In genomic region chr14:74988131-74988530, GRCh38 we compare ENCODE assay signal across 12 cellular contexts. TPM values are rescaled to one million over a fixed set of nuclear protein-coding genes. Genes with fewer than 3 reads are reported as not detected.
DNase-seq lines count a peak whose midpoint lies in the region; ATAC-seq and TF ChIP-seq lines count a peak whose summit lies in the region.
"Had no signal": no experiment of that assay in that cellular context is flagged by ENCODE, and none has a peak within 500 bp of the region (broad histone marks: within the 10 kb centered on the region; RNA-seq: fewer than 3 reads in every experiment).

No MANE protein-coding gene starts in this region.

- CTCF ChIA-PET in SK-N-SH (lab: Yijun Ruan, JAX) = interaction anchor here (1.1 to 2.0 kb wide), 4 partner anchors 10 to 82 kb away, joined by 3 to 6 read pairs (median 4); no protein-coding TSS in a partner anchor

- no peaks in the 10 kb centered on the region for H3K27me3 ChIP-seq in SK-N-SH (ENCODE audit: insufficient read depth)
- no peaks in the 10 kb centered on the region for H3K27me3 ChIP-seq in foreskin keratinocyte
- H3K27me3 ChIP-seq: uterus had no signal

- H3K36me3 ChIP-seq in SK-N-SH (replicated peaks in 1 of 2; ENCODE audit: control insufficient read depth in 1 of 2, insufficient read depth in 2 of 2, low read length in 1 of 2) = no peaks in the 10 kb centered on the region
- H3K36me3 ChIP-seq: uterus had no signal

- no peaks in the 10 kb centered on the region for H3K9me3 ChIP-seq in SK-N-SH
- H3K9me3 ChIP-seq: uterus had no signal

- no peak overlapping the region for H3K4me2 ChIP-seq in SK-N-SH

- no peak overlapping the region for H3K9ac ChIP-seq in SK-N-SH

- H2AFZ ChIP-seq in SK-N-SH (ENCODE audit: low read depth) = peak overlapping the region; percentile 28; the same call in 1 of the 2 replicates

- H3K9me2 ChIP-seq in SK-N-SH = no peaks in the 10 kb centered on the region

- H4K20me1 ChIP-seq in SK-N-SH (ENCODE audit: insufficient read depth) = no peaks in the 10 kb centered on the region

- no peak for TF ChIP-seq RAD21 in SK-N-SH (IDR thresholded peaks at IDR 0.05; ENCODE audit: low read length)

- no peak overlapping the region for H3K4me3 ChIP-seq in SK-N-SH (ENCODE audit: low read depth in 2 of 2, low read length in 1 of 2)
- H3K4me3 ChIP-seq: uterus had no signal

- WGBS in SK-N-SH (ENCODE audit: low lambda C conversion rate) = 95% methylated on average over 4 of the region's 4 CpGs

- TF ChIP-seq EP300 in SK-N-SH (IDR thresholded peaks at IDR 0.05; ENCODE audit: borderline replicate concordance in 1 of 2, low read depth in 1 of 2, low read length in 1 of 2) = no peak

- DNase-seq in A172 (ENCODE audit: low spot score) = peak; percentile 62
- peak; percentile 68 for DNase-seq in HT-29 (ENCODE audit: low spot score)
- no peak for DNase-seq in SK-N-SH
- peak; percentile 87 to 94 for DNase-seq in foreskin keratinocyte
- DNase-seq in head of caudate nucleus = no peak
- no peak for DNase-seq in NCI-H1105 treated with DMSO at 0.1 percent for 48 hours (lab: John Stamatoyannopoulos, UW)
- no peak for DNase-seq in activated naive CD4-positive, alpha-beta T cell (lab: John Stamatoyannopoulos, UW)
- DNase-seq in superior temporal gyrus (ENCODE audit: extremely low spot score) = no peak
- DNase-seq: activated CD4-positive, alpha-beta T cell treated with anti-CD3 and anti-CD28 coated beads for 1 hour; activated gamma-delta T cell; OCI-M1; uterus had no signal

- TF ChIP-seq CTCF in SK-N-SH (IDR thresholded peaks at IDR 0.05) = no peak
- TF ChIP-seq CTCF in foreskin keratinocyte (conservative IDR thresholded peaks at IDR 0.05) = no peak

- intact Hi-C loops in head of caudate nucleus (cut with DNase I) = no loop called here

- H3K4me1 ChIP-seq in SK-N-SH (ENCODE audit: control insufficient read depth in 1 of 2, insufficient read depth in 2 of 2, low read depth in 1 of 2, low read length in 1 of 2) (peaks cover 3 to 9% of the 10 kb centered on the region in 2 experiments; a peak in 3 of 4 replicates), foreskin keratinocyte (peaks cover 23% of the 10 kb centered on the region)
- H3K4me1 ChIP-seq: uterus had no signal

- H3F3A ChIP-seq in SK-N-SH (replicated peaks; ENCODE audit: insufficient read depth) = no peaks in the 10 kb centered on the region

- no peaks in the 10 kb centered on the region for H3K79me2 ChIP-seq in SK-N-SH (ENCODE audit: insufficient read depth)

- peak overlapping the region in 1 of 2 experiments; percentile 51; a peak in 2 of 4 replicates for H3K27ac ChIP-seq in SK-N-SH (ENCODE audit: low read depth in 2 of 2, low read length in 1 of 2)
- peak overlapping the region; percentile 27 for H3K27ac ChIP-seq in foreskin keratinocyte
- H3K27ac ChIP-seq: uterus had no signal

- POLR2A ChIA-PET in SK-N-SH (lab: Yijun Ruan, JAX) = no interaction called here

- ATAC-seq in foreskin keratinocyte = peak; percentile 94

TF ChIP-seq in SK-N-SH, 30 proteins besides CTCF, POLR2A, EP300 and RAD21:
- TF ChIP-seq REST (IDR thresholded peaks at IDR 0.05; ENCODE audit: low read depth, low read length) = no peak
- no peak for TF ChIP-seq MAX (IDR thresholded peaks at IDR 0.05; ENCODE audit: low read depth)
- no peak for TF ChIP-seq RXRA (IDR thresholded peaks at IDR 0.05; ENCODE audit: borderline replicate concordance, low read depth)
- TF ChIP-seq TAF1 (IDR thresholded peaks at IDR 0.05; ENCODE audit: borderline replicate concordance, low read depth, low read length) = no peak
- TF ChIP-seq FOXJ3 (CRISPR knock-in tag; IDR thresholded peaks at IDR 0.05) = no peak
- no peak for TF ChIP-seq TEAD4 (IDR thresholded peaks at IDR 0.05; ENCODE audit: borderline replicate concordance, insufficient read depth)
- TF ChIP-seq SIN3A (IDR thresholded peaks at IDR 0.05; ENCODE audit: borderline replicate concordance, low read depth, low read length) = no peak
- TF ChIP-seq FOXM1 (IDR thresholded peaks at IDR 0.05; ENCODE audit: low read depth) = no peak
- no peak for TF ChIP-seq GATA2 (CRISPR knock-in tag; IDR thresholded peaks at IDR 0.05)
- no peak for TF ChIP-seq FOSL2 (IDR thresholded peaks at IDR 0.05; ENCODE audit: borderline replicate concordance, low read depth)
- no peak; the same call in 1 of the 2 replicates for TF ChIP-seq TCF12 (IDR thresholded peaks at IDR 0.05)
- TF ChIP-seq RCOR1 (IDR thresholded peaks at IDR 0.05; ENCODE audit: low read length) = no peak
- TF ChIP-seq GABPA (IDR thresholded peaks at IDR 0.05; ENCODE audit: low read depth) = no peak
- no peak for TF ChIP-seq MEF2A (IDR thresholded peaks at IDR 0.05; ENCODE audit: borderline replicate concordance, low read depth)
- TF ChIP-seq, protein P1, sequence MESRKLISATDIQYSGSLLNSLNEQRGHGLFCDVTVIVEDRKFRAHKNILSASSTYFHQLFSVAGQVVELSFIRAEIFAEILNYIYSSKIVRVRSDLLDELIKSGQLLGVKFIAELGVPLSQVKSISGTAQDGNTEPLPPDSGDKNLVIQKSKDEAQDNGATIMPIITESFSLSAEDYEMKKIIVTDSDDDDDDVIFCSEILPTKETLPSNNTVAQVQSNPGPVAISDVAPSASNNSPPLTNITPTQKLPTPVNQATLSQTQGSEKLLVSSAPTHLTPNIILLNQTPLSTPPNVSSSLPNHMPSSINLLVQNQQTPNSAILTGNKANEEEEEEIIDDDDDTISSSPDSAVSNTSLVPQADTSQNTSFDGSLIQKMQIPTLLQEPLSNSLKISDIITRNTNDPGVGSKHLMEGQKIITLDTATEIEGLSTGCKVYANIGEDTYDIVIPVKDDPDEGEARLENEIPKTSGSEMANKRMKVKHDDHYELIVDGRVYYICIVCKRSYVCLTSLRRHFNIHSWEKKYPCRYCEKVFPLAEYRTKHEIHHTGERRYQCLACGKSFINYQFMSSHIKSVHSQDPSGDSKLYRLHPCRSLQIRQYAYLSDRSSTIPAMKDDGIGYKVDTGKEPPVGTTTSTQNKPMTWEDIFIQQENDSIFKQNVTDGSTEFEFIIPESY (IDR thresholded peaks at IDR 0.05; ENCODE audit: borderline replicate concordance, low read depth) = no peak
- TF ChIP-seq CHD2 (IDR thresholded peaks at IDR 0.05; ENCODE audit: low read length, partially characterized antibody) = no peak
- TF ChIP-seq USF1 (IDR thresholded peaks at IDR 0.05; ENCODE audit: borderline replicate concordance, low read depth) = no peak
- TF ChIP-seq JUND (IDR thresholded peaks at IDR 0.05) = no peak
- TF ChIP-seq NRF1 (IDR thresholded peaks at IDR 0.05; ENCODE audit: low read depth, low read length) = no peak

RNA-seq across cellular contexts. Expression of gene EIF2B2, which starts 14.6 kb away (rescaled TPM):
- 43.5 and 63.3 TPM in 2 replicates for total RNA-seq in A172 (2014; rRNA removed; shearing (Covaris generic))
- total RNA-seq in HT-29 (2014; rRNA removed; shearing (Covaris generic)) = 57.0 and 70.2 TPM in 2 replicates
- polyA plus RNA-seq in SK-N-SH (2012; rRNA removed) (111 and 125 TPM in 2 replicates), foreskin keratinocyte (76.5 and 80.1 TPM in 2 replicates)
- 96.3 and 101 TPM in 2 replicates for polyA plus RNA-seq in SK-N-SH (2012; cell fraction: cytosol; rRNA removed)
- 86.6 and 105 TPM in 2 replicates for polyA plus RNA-seq in SK-N-SH (2012; cell fraction: nucleus; rRNA removed)
- total RNA-seq in foreskin keratinocyte = 57.8 and 65.5 TPM in 2 replicates

RNA-seq across cellular contexts. Expression of gene PGF, which starts 32.7 kb away (rescaled TPM):
- total RNA-seq in A172 (2014; rRNA removed; shearing (Covaris generic)) = 2.2 and 8.8 TPM in 2 replicates
- total RNA-seq in HT-29 (2014; rRNA removed; shearing (Covaris generic)) = 1.5 and 1.8 TPM in 2 replicates
- polyA plus RNA-seq in SK-N-SH (2012; rRNA removed) = 2.3 and 4.4 TPM in 2 replicates
- polyA plus RNA-seq in SK-N-SH (2012; cell fraction: cytosol; rRNA removed) = 2.0 and 3.5 TPM in 2 replicates
- 2.6 and 3.5 TPM in 2 replicates for polyA plus RNA-seq in SK-N-SH (2012; cell fraction: nucleus; rRNA removed)
- total RNA-seq in foreskin keratinocyte = 28.8 and 31.5 TPM in 2 replicates
- polyA plus RNA-seq in foreskin keratinocyte = 29.1 and 31.7 TPM in 2 replicates

Comparison
In these comparisons a context has a peak if more than half of its experiments do, and no peak if none do; other contexts are left out.
1. DNase-seq: peak in A172 (single experiment), HT-29 (single experiment) and foreskin keratinocyte (2 of 2); none in SK-N-SH (single experiment), head of caudate nucleus (0 of 42), NCI-H1105 treated with DMSO at 0.1 percent for 48 hours (single experiment), activated naive CD4-positive, alpha-beta T cell (0 of 4) and superior temporal gyrus (single experiment).